Comparison of ENCODE assay signal across 15 cellular contexts in the genomic region with DNA sequence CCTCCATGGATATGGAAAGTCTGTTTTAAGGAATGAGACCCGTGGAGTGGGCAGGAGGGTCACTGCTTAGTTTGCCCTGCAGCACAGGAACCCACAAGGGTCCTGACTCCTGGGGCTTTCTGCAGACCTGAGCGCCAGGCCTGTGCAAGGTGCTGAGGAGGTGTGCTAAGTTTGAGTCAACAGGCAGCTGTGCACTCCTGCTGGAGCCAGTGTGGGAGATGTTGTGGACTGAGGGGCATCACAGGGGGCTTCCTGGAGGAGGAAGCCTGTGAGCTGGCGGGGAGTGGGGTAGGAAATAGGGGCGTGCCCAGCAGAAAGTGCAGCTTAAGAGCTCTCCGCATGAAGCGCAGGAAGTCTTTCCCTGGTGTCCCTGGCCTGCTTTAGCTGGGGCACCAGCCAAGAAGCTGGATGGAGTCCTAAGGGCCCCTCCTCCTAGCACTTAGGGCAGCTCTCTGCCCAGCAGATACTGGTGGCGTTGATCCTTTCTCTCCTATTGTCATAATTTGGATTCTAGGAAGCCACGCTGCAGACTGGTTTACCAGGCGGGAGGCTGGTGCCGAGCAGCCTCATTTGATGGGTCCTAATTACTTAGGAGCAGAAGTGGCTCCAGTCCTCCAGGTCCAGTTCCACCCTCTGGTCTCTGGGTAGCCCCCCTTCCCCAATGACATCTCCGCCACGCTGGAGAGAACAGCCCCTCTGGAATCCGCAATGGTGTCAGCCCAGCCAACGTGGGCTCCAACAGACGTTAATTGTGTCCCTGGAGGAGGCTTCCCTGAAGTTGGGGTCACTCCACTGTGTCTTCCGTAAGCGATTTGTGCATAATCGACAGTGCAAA.
DNase-seq lines count a peak whose midpoint lies in the region; ATAC-seq and TF ChIP-seq lines count a peak whose summit lies in the region.
"Had no signal": no experiment of that assay in that cellular context is flagged by ENCODE, and none has a peak within 500 bp of the region (broad histone marks: within the 10 kb centered on the region; RNA-seq: fewer than 3 reads in every experiment).

No MANE protein-coding gene starts in this region.

- H3K27ac ChIP-seq in right atrium auricular region (no peak overlapping the region), SK-N-MC (peak overlapping the region; percentile 87), ovary (no peak overlapping the region)

- H3K36me3 ChIP-seq in right atrium auricular region (no peaks in the 10 kb centered on the region), SK-N-MC (ENCODE audit: insufficient read depth, low read length) (no peaks in the 10 kb centered on the region), ovary (no peaks in the 10 kb centered on the region)
- H3K36me3 ChIP-seq: HAP-1 had no signal

- H3K4me3 ChIP-seq in right atrium auricular region (no peak overlapping the region), SK-N-MC (no peak overlapping the region), ovary (no peak overlapping the region)
- H3K4me3 ChIP-seq: HAP-1 had no signal

- H3K9ac ChIP-seq in SK-N-MC (ENCODE audit: insufficient read length) = no peak overlapping the region

- no peak for TF ChIP-seq POLR2A in ovary (IDR thresholded peaks at IDR 0.05)

- WGBS in ovary, 3 donors = 80 to 84% (median 81%) methylated on average over 18 of the region's 18 CpGs

- DNase-seq in Right ventricle myocardium superior (no peak), right atrium auricular region (ENCODE audit: low spot score) (no peak), SK-N-MC (ENCODE audit: low read depth, low spot score) (no peak), mesenteric fat pad (ENCODE audit: low spot score) (peak; percentile 62), retina (peak; percentile 50), ovary (no peak)
- DNase-seq: ACHN; CD4-positive, alpha-beta memory T cell; COR-L47; DMS153; DMS79 treated with DMSO at 0.1 percent for 48 hours; EL; GDM1 had no signal

- H3K9me3 ChIP-seq in right atrium auricular region (no peaks in the 10 kb centered on the region), SK-N-MC (ENCODE audit: low read depth, low read length) (no peaks in the 10 kb centered on the region), ovary (no peaks in the 10 kb centered on the region)
- H3K9me3 ChIP-seq: HAP-1 had no signal

- TF ChIP-seq EP300 in ovary (IDR thresholded peaks at IDR 0.05) = no peak

- H3K27me3 ChIP-seq in right atrium auricular region = no peaks in the 10 kb centered on the region
- H3K27me3 ChIP-seq in ovary = no peaks in the 10 kb centered on the region

- intact Hi-C loops in Right ventricle myocardium superior (cut with DNase I) (loop anchor here (10.0 kb wide), 2 partner anchors 673 to 1363 kb away; no protein-coding TSS in a partner anchor), ovary (cut with DNase I) (loop anchor here in 3 of 4 donors (5.0 to 10.0 kb wide), 3 partner anchors 1363 to 1883 kb away; no protein-coding TSS in a partner anchor)

- TF ChIP-seq CTCF in right atrium auricular region (IDR thresholded peaks at IDR 0.05) (no peak), ovary (IDR thresholded peaks at IDR 0.05) (no peak)

- ATAC-seq in Right ventricle myocardium superior (ENCODE audit: poor library complexity) (peak; percentile 66), GM21825 (IDR thresholded peaks at IDR 0.05; ENCODE audit: unreplicated experiment) (no peak)

- H3K4me1 ChIP-seq in right atrium auricular region (no peaks in the 10 kb centered on the region), ovary (ENCODE audit: insufficient read depth) (no peaks in the 10 kb centered on the region)
- H3K4me1 ChIP-seq: HAP-1 had no signal

Comparison
In these comparisons a context has a peak if more than half of its experiments do, and no peak if none do; other contexts are left out.
1. DNase-seq: peak in mesenteric fat pad (single experiment) and retina (single experiment); none in Right ventricle myocardium superior (single experiment), right atrium auricular region (single experiment), SK-N-MC (single experiment) and ovary (0 of 5).